Comparison of ENCODE assay signal across 12 cellular contexts in the genomic region with DNA sequence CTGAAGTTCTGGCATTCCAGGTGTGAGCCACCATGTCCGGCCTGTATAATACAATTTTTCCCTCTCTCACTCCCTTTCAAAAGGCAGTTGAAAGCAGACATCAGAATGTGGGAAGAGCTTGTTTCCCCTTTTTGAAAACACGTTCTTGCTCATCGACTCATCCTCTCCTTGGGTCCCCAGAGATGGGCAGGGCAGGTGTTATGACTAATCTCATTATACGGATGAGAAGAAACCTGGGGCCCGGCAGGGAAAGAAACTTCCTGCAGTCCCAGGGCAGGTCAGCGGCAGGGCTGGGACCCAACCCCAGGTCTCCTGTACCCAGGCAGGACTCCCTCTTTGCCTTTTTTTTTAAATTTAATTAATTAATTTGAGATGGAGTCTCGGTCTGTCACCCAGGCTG. TPM values are rescaled to one million over a fixed set of nuclear protein-coding genes. Genes with fewer than 3 reads are reported as not detected.
DNase-seq lines count a peak whose midpoint lies in the region; ATAC-seq and TF ChIP-seq lines count a peak whose summit lies in the region.
"Not testable (repeated sequence)": the region's sequence is repeated elsewhere in the genome, so short reads cannot be mapped to it uniquely, and the experiment has no call there.
"Had no signal": no experiment of that assay in that cellular context is flagged by ENCODE, and none has a peak within 500 bp of the region (broad histone marks: within the 10 kb centered on the region; RNA-seq: fewer than 3 reads in every experiment).

No MANE protein-coding gene starts in this region.

- H3K4me3 Mint-ChIP-seq in activated T-cell treated with anti-CD3 and anti-CD28 coated beads, Interleukin-2, amount 50 U/mL, for 72 hours, result not testable (repeated sequence)

- ATAC-seq in GM18498 (IDR thresholded peaks at IDR 0.05; ENCODE audit: unreplicated experiment) (peak; percentile 72), GM19463 (IDR thresholded peaks at IDR 0.05; ENCODE audit: unreplicated experiment) (peak; percentile 100), HG02678 (IDR thresholded peaks at IDR 0.05; ENCODE audit: unreplicated experiment) (peak; percentile 94), HG03280 (IDR thresholded peaks at IDR 0.05; ENCODE audit: unreplicated experiment) (peak; percentile 76)
- ATAC-seq in activated T-cell treated with anti-CD3 and anti-CD28 coated beads, Interleukin-2, amount 50 U/mL, for 72 hours (replicated peaks in 1 of 2), result peak; percentile 60 to 76

- not testable (repeated sequence) for H3K27me3 Mint-ChIP-seq in activated T-cell treated with anti-CD3 and anti-CD28 coated beads, Interleukin-2, amount 50 U/mL, for 72 hours (ENCODE audit: low read depth)

- not testable (repeated sequence) for H3K27ac Mint-ChIP-seq in activated T-cell treated with anti-CD3 and anti-CD28 coated beads, Interleukin-2, amount 50 U/mL, for 72 hours

- DNase-seq in MV-4-11 (lab: John Stamatoyannopoulos, UW), result peak; percentile 58
- DNase-seq in activated T-cell treated with anti-CD3 and anti-CD28 coated beads, Interleukin-2, amount 50 U/mL, for 72 hours, result peak in 1 of 2 donors; percentile 19
- peak; percentile 8 for DNase-seq in fibroblast of pulmonary artery (ENCODE audit: low read depth)

- not testable (repeated sequence) for H3K4me1 Mint-ChIP-seq in activated T-cell treated with anti-CD3 and anti-CD28 coated beads, Interleukin-2, amount 50 U/mL, for 72 hours (ENCODE audit: low read depth)

- not testable (repeated sequence) for H3K4me3 ChIP-seq in fibroblast of pulmonary artery (replicated peaks; ENCODE audit: low read depth, low read length)

- not testable (repeated sequence) for H3K9me3 Mint-ChIP-seq in activated T-cell treated with anti-CD3 and anti-CD28 coated beads, Interleukin-2, amount 50 U/mL, for 72 hours

- TF ChIP-seq CTCF in fibroblast of pulmonary artery (IDR thresholded peaks at IDR 0.05; ENCODE audit: low read length, missing control alignments), result not testable (repeated sequence)

- H3K36me3 Mint-ChIP-seq in activated T-cell treated with anti-CD3 and anti-CD28 coated beads, Interleukin-2, amount 50 U/mL, for 72 hours (ENCODE audit: insufficient read depth in 2 of 2), result not testable (repeated sequence)

RNA-seq across cellular contexts. Expression of a gene that starts 4.8 kb away (rescaled TPM):
- total RNA-seq in activated T-cell treated with anti-CD3 and anti-CD28 coated beads, Interleukin-2, amount 50 U/mL, for 72 hours, result not detected
- total RNA-seq: activated CD8-positive, alpha-beta T cell treated with anti-CD3 and anti-CD28 coated beads, Interleukin-2, amount 10 ng/mL, durations not matched to agents 7 days and 5 days; GM23338; lower lobe of right lung; skeletal muscle tissue; temporal lobe had no signal

RNA-seq across cellular contexts. Expression of a gene that starts 51.6 kb away (rescaled TPM):
- 10 to 100 TPM; 57.8 to 58.8 TPM for total RNA-seq in activated T-cell treated with anti-CD3 and anti-CD28 coated beads, Interleukin-2, amount 50 U/mL, for 72 hours
